In genomic region chr22:48907591-48907990, GRCh38 we compare ENCODE assay signal across 13 cellular contexts.
"Had no signal": no experiment of that assay in that cellular context is flagged by ENCODE, and none has a peak within 500 bp of the region (broad histone marks: within the 10 kb centered on the region; RNA-seq: fewer than 3 reads in every experiment).

No MANE protein-coding gene starts in this region.

- H3K27ac Mint-ChIP-seq: natural killer cell; stimulated activated effector memory CD8-positive, alpha-beta T cell treated with anti-CD3 and anti-CD28 coated beads, Interleukin-12 subunit alpha, Interleukin-12 subunit beta, amount 100 ng/mL, for 72 hours had no signal

- H3K4me3 Mint-ChIP-seq: natural killer cell; stimulated activated effector memory CD8-positive, alpha-beta T cell treated with anti-CD3 and anti-CD28 coated beads, Interleukin-12 subunit alpha, Interleukin-12 subunit beta, amount 100 ng/mL, for 72 hours had no signal

- DNase-seq: effector CD4-positive, alpha-beta T cell; kidney; left lung; mammary epithelial cell; mesendoderm; natural killer cell; occipital lobe; stimulated activated CD4-positive, alpha-beta T cell treated with anti-CD3 and anti-CD28 coated beads, Interleukin-2, amount 100 ng/mL, for 24 hours; stimulated activated CD4-positive, alpha-beta T cell treated with anti-CD3 and anti-CD28 coated beads, Interleukin-4, amount 100 ng/mL, for 24 hours; stimulated activated naive CD8-positive, alpha-beta T cell treated with anti-CD3 and anti-CD28 coated beads, Interleukin-15, Interleukin-2, amounts not matched to agents 100 U/mL and 50 U/mL, for 24 hours had no signal

- ATAC-seq: left lung; pancreas; right lobe of liver; stimulated activated effector memory CD8-positive, alpha-beta T cell treated with anti-CD3 and anti-CD28 coated beads, Interleukin-12 subunit alpha, Interleukin-12 subunit beta, amount 100 ng/mL, for 72 hours; stimulated activated naive CD8-positive, alpha-beta T cell treated with anti-CD3 and anti-CD28 coated beads, Interleukin-15, Interleukin-2, amounts not matched to agents 100 U/mL and 50 U/mL, for 24 hours had no signal

- H3K4me1 Mint-ChIP-seq: stimulated activated effector memory CD8-positive, alpha-beta T cell treated with anti-CD3 and anti-CD28 coated beads, Interleukin-12 subunit alpha, Interleukin-12 subunit beta, amount 100 ng/mL, for 72 hours had no signal

- H3K9me3 Mint-ChIP-seq: natural killer cell; stimulated activated effector memory CD8-positive, alpha-beta T cell treated with anti-CD3 and anti-CD28 coated beads, Interleukin-12 subunit alpha, Interleukin-12 subunit beta, amount 100 ng/mL, for 72 hours had no signal

- H3K36me3 Mint-ChIP-seq: natural killer cell; stimulated activated effector memory CD8-positive, alpha-beta T cell treated with anti-CD3 and anti-CD28 coated beads, Interleukin-12 subunit alpha, Interleukin-12 subunit beta, amount 100 ng/mL, for 72 hours had no signal
